ENCODE assay signal across 8 cellular contexts in genomic region chr1:16441312-16441641, GRCh38. TPM values are rescaled to one million over a fixed set of nuclear protein-coding genes. Genes with fewer than 3 reads are reported as not detected.
DNase-seq lines count a peak whose midpoint lies in the region; ATAC-seq lines count a peak whose summit lies in the region.

No MANE protein-coding gene starts in this region.

- H3K9me3 Mint-ChIP-seq in stimulated activated naive CD8-positive, alpha-beta T cell treated with anti-CD3 and anti-CD28 coated beads, Interleukin-15, Interleukin-2, amounts not matched to agents 100 ng/mL and 50 ng/mL, for 24 hours: no peaks in the 10 kb centered on the region
- H3K9me3 Mint-ChIP-seq in activated T-helper 1 cell treated with anti-CD3 and anti-CD28 coated beads, Interleukin-12 subunit alpha, Interleukin-12 subunit beta, Interleukin-2, Interleukin-4 antibody, amounts not matched to agents 30 ng/mL and 10 ng/mL and 1 ng/mL, durations not matched to agents 14 hours and 24 hours and 36 hours: no peaks in the 10 kb centered on the region
- H3K9me3 Mint-ChIP-seq in stimulated activated naive B cell treated with anti-CD40 and anti-IgM and Interleukin-4, amounts not matched to agents 10 μg/mL and 1 μg/mL and 100 μg/mL, for 72 hours: no peaks in the 10 kb centered on the region

- DNase-seq in stimulated activated naive CD8-positive, alpha-beta T cell treated with anti-CD3 and anti-CD28 coated beads, Interleukin-15, Interleukin-2, amounts not matched to agents 100 U/mL and 50 U/mL, for 24 hours: no peak
- no peak for DNase-seq in activated T-helper 1 cell treated with anti-CD3 and anti-CD28 coated beads, Interleukin-12 subunit alpha, Interleukin-12 subunit beta, Interleukin-2, Interleukin-4 antibody, amounts not matched to agents 30 ng/mL and 10 ng/mL and 1 ng/mL, durations not matched to agents 14 hours and 24 hours and 36 hours (ENCODE audit: low spot score)
- DNase-seq in stimulated activated naive B cell treated with anti-CD40 and anti-IgM and Interleukin-4, amounts not matched to agents 10 μg/mL and 1 μg/mL and 100 μg/mL, for 72 hours: no peak
- no peak for DNase-seq in stimulated activated CD4-positive, alpha-beta T cell treated with anti-CD3 and anti-CD28 coated beads, Interleukin-15, amount 100 ng/mL, for 24 hours
- no peak for DNase-seq in germinal center (ENCODE audit: low spot score)

- peak overlapping the region; percentile 92 for H3K4me3 Mint-ChIP-seq in stimulated activated naive CD8-positive, alpha-beta T cell treated with anti-CD3 and anti-CD28 coated beads, Interleukin-15, Interleukin-2, amounts not matched to agents 100 ng/mL and 50 ng/mL, for 24 hours
- peak overlapping the region; percentile 95 for H3K4me3 Mint-ChIP-seq in activated T-helper 1 cell treated with anti-CD3 and anti-CD28 coated beads, Interleukin-12 subunit alpha, Interleukin-12 subunit beta, Interleukin-2, Interleukin-4 antibody, amounts not matched to agents 30 ng/mL and 10 ng/mL and 1 ng/mL, durations not matched to agents 14 hours and 24 hours and 36 hours
- H3K4me3 Mint-ChIP-seq in stimulated activated naive B cell treated with anti-CD40 and anti-IgM and Interleukin-4, amounts not matched to agents 10 μg/mL and 1 μg/mL and 100 μg/mL, for 72 hours: peak overlapping the region; percentile 95 to 97

- H3K4me3 ChIP-seq in iPS-11a (ENCODE audit: low read depth, low read length): peak overlapping the region; percentile 95

- peak overlapping the region; percentile 85 for H3K27ac Mint-ChIP-seq in stimulated activated naive CD8-positive, alpha-beta T cell treated with anti-CD3 and anti-CD28 coated beads, Interleukin-15, Interleukin-2, amounts not matched to agents 100 ng/mL and 50 ng/mL, for 24 hours
- H3K27ac Mint-ChIP-seq in activated T-helper 1 cell treated with anti-CD3 and anti-CD28 coated beads, Interleukin-12 subunit alpha, Interleukin-12 subunit beta, Interleukin-2, Interleukin-4 antibody, amounts not matched to agents 30 ng/mL and 10 ng/mL and 1 ng/mL, durations not matched to agents 14 hours and 24 hours and 36 hours: peak overlapping the region; percentile 93
- H3K27ac Mint-ChIP-seq in stimulated activated naive B cell treated with anti-CD40 and anti-IgM and Interleukin-4, amounts not matched to agents 10 μg/mL and 1 μg/mL and 100 μg/mL, for 72 hours: peak overlapping the region; percentile 98

- intact Hi-C loops in activated T-helper 1 cell treated with anti-CD3 and anti-CD28 coated beads, Interleukin-12 subunit alpha, Interleukin-12 subunit beta, Interleukin-2, Interleukin-4 antibody, amounts not matched to agents 30 ng/mL and 10 ng/mL and 1 ng/mL, durations not matched to agents 14 hours and 24 hours and 36 hours (cut with micrococcal nuclease): loop anchor here (1.0 to 5.0 kb wide), 8 partner anchors 58 to 466 kb away; partner anchors contain the start of genes CPLANE2, FBXO42 and RNU1-1

- H3K4me1 Mint-ChIP-seq in stimulated activated naive CD8-positive, alpha-beta T cell treated with anti-CD3 and anti-CD28 coated beads, Interleukin-15, Interleukin-2, amounts not matched to agents 100 ng/mL and 50 ng/mL, for 24 hours (ENCODE audit: low read depth): peaks cover 28% of the 10 kb centered on the region
- peaks cover 33% of the 10 kb centered on the region for H3K4me1 Mint-ChIP-seq in activated T-helper 1 cell treated with anti-CD3 and anti-CD28 coated beads, Interleukin-12 subunit alpha, Interleukin-12 subunit beta, Interleukin-2, Interleukin-4 antibody, amounts not matched to agents 30 ng/mL and 10 ng/mL and 1 ng/mL, durations not matched to agents 14 hours and 24 hours and 36 hours (ENCODE audit: low read depth)
- H3K4me1 Mint-ChIP-seq in stimulated activated naive B cell treated with anti-CD40 and anti-IgM and Interleukin-4, amounts not matched to agents 10 μg/mL and 1 μg/mL and 100 μg/mL, for 72 hours: peaks cover 24 to 42% of the 10 kb centered on the region in 2 donors

- no peaks in the 10 kb centered on the region for H3K27me3 Mint-ChIP-seq in stimulated activated naive CD8-positive, alpha-beta T cell treated with anti-CD3 and anti-CD28 coated beads, Interleukin-15, Interleukin-2, amounts not matched to agents 100 ng/mL and 50 ng/mL, for 24 hours
- no peaks in the 10 kb centered on the region for H3K27me3 Mint-ChIP-seq in activated T-helper 1 cell treated with anti-CD3 and anti-CD28 coated beads, Interleukin-12 subunit alpha, Interleukin-12 subunit beta, Interleukin-2, Interleukin-4 antibody, amounts not matched to agents 30 ng/mL and 10 ng/mL and 1 ng/mL, durations not matched to agents 14 hours and 24 hours and 36 hours (ENCODE audit: insufficient read depth)
- no peaks in the 10 kb centered on the region for H3K27me3 Mint-ChIP-seq in stimulated activated naive B cell treated with anti-CD40 and anti-IgM and Interleukin-4, amounts not matched to agents 10 μg/mL and 1 μg/mL and 100 μg/mL, for 72 hours

- ATAC-seq in stimulated activated naive CD8-positive, alpha-beta T cell treated with anti-CD3 and anti-CD28 coated beads, Interleukin-15, Interleukin-2, amounts not matched to agents 100 U/mL and 50 U/mL, for 24 hours: no peak
- ATAC-seq in stimulated activated naive B cell treated with anti-CD40 and anti-IgM and Interleukin-4, amounts not matched to agents 10 μg/mL and 1 μg/mL and 100 μg/mL, for 72 hours (replicated peaks): no peak
- ATAC-seq in GM21723 (IDR thresholded peaks at IDR 0.05; ENCODE audit: unreplicated experiment): no peak

- H3K36me3 Mint-ChIP-seq in stimulated activated naive CD8-positive, alpha-beta T cell treated with anti-CD3 and anti-CD28 coated beads, Interleukin-15, Interleukin-2, amounts not matched to agents 100 ng/mL and 50 ng/mL, for 24 hours (ENCODE audit: low read depth): peaks cover 12% of the 10 kb centered on the region
- peaks cover 10% of the 10 kb centered on the region for H3K36me3 Mint-ChIP-seq in activated T-helper 1 cell treated with anti-CD3 and anti-CD28 coated beads, Interleukin-12 subunit alpha, Interleukin-12 subunit beta, Interleukin-2, Interleukin-4 antibody, amounts not matched to agents 30 ng/mL and 10 ng/mL and 1 ng/mL, durations not matched to agents 14 hours and 24 hours and 36 hours (ENCODE audit: low read depth)
- H3K36me3 Mint-ChIP-seq in stimulated activated naive B cell treated with anti-CD40 and anti-IgM and Interleukin-4, amounts not matched to agents 10 μg/mL and 1 μg/mL and 100 μg/mL, for 72 hours: peaks cover 34 to 38% of the 10 kb centered on the region in 2 donors

RNA-seq across cellular contexts. Expression of gene NECAP2, which starts 0.8 kb away (rescaled TPM):
- 79.9 and 81.9 TPM in 2 replicates for total RNA-seq in activated T-helper 1 cell treated with anti-CD3 and anti-CD28 coated beads, Interleukin-12 subunit alpha, Interleukin-12 subunit beta, Interleukin-2, Interleukin-4 antibody, amounts not matched to agents 30 ng/mL and 10 ng/mL and 1 ng/mL, durations not matched to agents 14 hours and 24 hours and 36 hours

RNA-seq across cellular contexts. Expression of gene SPATA21, which starts 4.1 kb away (rescaled TPM):
- not detected in 2 replicates for total RNA-seq in activated T-helper 1 cell treated with anti-CD3 and anti-CD28 coated beads, Interleukin-12 subunit alpha, Interleukin-12 subunit beta, Interleukin-2, Interleukin-4 antibody, amounts not matched to agents 30 ng/mL and 10 ng/mL and 1 ng/mL, durations not matched to agents 14 hours and 24 hours and 36 hours
